Comparison of ENCODE assay signal across 26 cellular contexts in the genomic region with DNA sequence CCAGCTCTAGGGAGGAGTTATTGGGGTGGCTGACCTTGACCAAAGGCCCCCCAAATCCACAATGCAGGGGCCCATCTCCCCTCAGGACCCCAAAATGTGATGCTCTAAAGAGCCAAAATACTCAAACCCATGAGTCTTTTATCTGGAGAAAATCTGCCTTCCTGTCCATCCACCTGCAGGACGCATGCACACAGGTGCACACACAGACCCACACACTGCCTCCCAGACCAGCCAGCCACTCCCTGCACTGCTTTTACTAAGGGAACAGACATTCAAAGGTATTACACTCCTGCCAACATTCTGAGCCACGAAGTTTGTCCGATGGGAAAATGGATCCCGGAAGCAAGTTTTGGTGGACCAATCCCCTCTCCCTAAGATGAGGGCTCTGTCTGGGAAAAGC.
"Had no signal": no experiment of that assay in that cellular context is flagged by ENCODE, and none has a peak within 500 bp of the region (broad histone marks: within the 10 kb centered on the region; RNA-seq: fewer than 3 reads in every experiment).

No MANE protein-coding gene starts in this region.

- H3K4me1 Mint-ChIP-seq: activated CD4-positive, alpha-beta T cell treated with anti-CD3 and anti-CD28 coated beads, Interleukin-2, amount 10 ng/mL, durations not matched to agents 24 days and 14 days; activated naive CD8-positive, alpha-beta T cell treated with anti-CD3 and anti-CD28 coated beads, Interleukin-2, amount 50 U/mL, for 24 hours; mesothelial cell of epicardium; naive B cell had no signal

- H3K27me3 ChIP-seq: breast epithelium, neural progenitor cell, testis, transverse colon, vagina had no signal

- H3K9ac ChIP-seq: neural progenitor cell had no signal

- ATAC-seq: activated CD8-positive, alpha-beta T cell treated with anti-CD3 and anti-CD28 coated beads for 36 hours; activated naive CD8-positive, alpha-beta T cell treated with anti-CD3 and anti-CD28 coated beads, Interleukin-2, amount 50 U/mL, for 24 hours; left cardiac atrium; right cardiac atrium; stimulated activated naive CD8-positive, alpha-beta T cell treated with anti-CD3 and anti-CD28 coated beads, Interleukin-15, Interleukin-2, amounts not matched to agents 100 U/mL and 50 U/mL, for 24 hours had no signal

- H3K9me3 Mint-ChIP-seq: activated CD4-positive, alpha-beta T cell treated with anti-CD3 and anti-CD28 coated beads, Interleukin-2, amount 10 ng/mL, durations not matched to agents 24 days and 14 days; activated CD8-positive, alpha-beta T cell treated with anti-CD3 and anti-CD28 coated beads for 36 hours; activated naive CD8-positive, alpha-beta T cell treated with anti-CD3 and anti-CD28 coated beads, Interleukin-2, amount 50 U/mL, for 24 hours; activated T-helper 1 cell treated with anti-CD3 and anti-CD28 coated beads, Interleukin-12 subunit alpha, Interleukin-12 subunit beta, Interleukin-2, Interleukin-4 antibody, amounts not matched to agents 30 ng/mL and 10 ng/mL and 1 ng/mL, durations not matched to agents 14 hours and 24 hours and 36 hours; dendritic cell treated with granulocyte-macrophage colony-stimulating factor and Interleukin-4, amounts not matched to agents 40 ng/mL and 50 ng/mL, for 4 days; naive B cell had no signal

- DNase-seq: activated CD4-positive, alpha-beta T cell treated with anti-CD3 and anti-CD28 coated beads, Interleukin-2, amount 10 ng/mL, durations not matched to agents 24 days and 14 days; activated CD8-positive, alpha-beta T cell treated with anti-CD3 and anti-CD28 coated beads for 36 hours; activated gamma-delta T cell treated with Interleukin-2 at 50 U/mL for 16 hours; activated naive CD4-positive, alpha-beta T cell treated with anti-CD3 and anti-CD28 coated beads, Interleukin-2, amount 50 U/mL, for 16 hours; activated naive CD8-positive, alpha-beta T cell treated with anti-CD3 and anti-CD28 coated beads, Interleukin-2, amount 50 U/mL, for 24 hours; activated T-cell treated with anti-CD3 and anti-CD28 coated beads, Interleukin-2, amount 50 U/mL, for 1 hour; amygdala; central memory CD4-positive, alpha-beta T cell; effector CD4-positive, alpha-beta T cell; left cardiac atrium; mammary epithelial cell; naive B cell; occipital lobe; right cardiac atrium; stimulated activated CD4-positive, alpha-beta T cell treated with anti-CD3 and anti-CD28 coated beads, Interleukin-2, amount 100 ng/mL, for 48 hours; stimulated activated naive CD8-positive, alpha-beta T cell treated with anti-CD3 and anti-CD28 coated beads, Interleukin-15, Interleukin-2, amounts not matched to agents 100 U/mL and 50 U/mL, for 24 hours; T-helper 2 cell; testis; transverse colon had no signal

- H3K4me3 Mint-ChIP-seq: activated CD4-positive, alpha-beta T cell treated with anti-CD3 and anti-CD28 coated beads, Interleukin-2, amount 10 ng/mL, durations not matched to agents 24 days and 14 days; activated CD8-positive, alpha-beta T cell treated with anti-CD3 and anti-CD28 coated beads for 36 hours; activated naive CD8-positive, alpha-beta T cell treated with anti-CD3 and anti-CD28 coated beads, Interleukin-2, amount 50 U/mL, for 24 hours; activated T-helper 1 cell treated with anti-CD3 and anti-CD28 coated beads, Interleukin-12 subunit alpha, Interleukin-12 subunit beta, Interleukin-2, Interleukin-4 antibody, amounts not matched to agents 30 ng/mL and 10 ng/mL and 1 ng/mL, durations not matched to agents 14 hours and 24 hours and 36 hours; dendritic cell treated with granulocyte-macrophage colony-stimulating factor and Interleukin-4, amounts not matched to agents 40 ng/mL and 50 ng/mL, for 4 days; mesothelial cell of epicardium; naive B cell; neural progenitor cell had no signal

- H3K4me2 ChIP-seq: neural progenitor cell had no signal

- H3K27ac Mint-ChIP-seq: activated CD4-positive, alpha-beta T cell treated with anti-CD3 and anti-CD28 coated beads, Interleukin-2, amount 10 ng/mL, durations not matched to agents 24 days and 14 days; activated CD8-positive, alpha-beta T cell treated with anti-CD3 and anti-CD28 coated beads for 36 hours; activated naive CD8-positive, alpha-beta T cell treated with anti-CD3 and anti-CD28 coated beads, Interleukin-2, amount 50 U/mL, for 24 hours; activated T-helper 1 cell treated with anti-CD3 and anti-CD28 coated beads, Interleukin-12 subunit alpha, Interleukin-12 subunit beta, Interleukin-2, Interleukin-4 antibody, amounts not matched to agents 30 ng/mL and 10 ng/mL and 1 ng/mL, durations not matched to agents 14 hours and 24 hours and 36 hours; dendritic cell treated with granulocyte-macrophage colony-stimulating factor and Interleukin-4, amounts not matched to agents 40 ng/mL and 50 ng/mL, for 4 days; mesothelial cell of epicardium; naive B cell; neural progenitor cell had no signal

- H2AFZ ChIP-seq: neural progenitor cell had no signal

- H3K36me3 Mint-ChIP-seq: mesothelial cell of epicardium, naive B cell, neural progenitor cell had no signal

- H3K27ac ChIP-seq: breast epithelium, epithelial cell of prostate, neural progenitor cell, testis, transverse colon, vagina had no signal

- H3K4me1 ChIP-seq: breast epithelium, neural progenitor cell, testis, transverse colon, vagina had no signal

- H3K9me3 ChIP-seq: breast epithelium, testis, transverse colon, vagina had no signal
